ENCODE assay signal across 11 cellular contexts in genomic region chr3:112042842-112043280, GRCh38. TPM values are rescaled to one million over a fixed set of nuclear protein-coding genes. Genes with fewer than 3 reads are reported as not detected.
DNase-seq lines count a peak whose midpoint lies in the region; ATAC-seq, FAIRE-seq and TF ChIP-seq lines count a peak whose summit lies in the region.
"Had no signal": no experiment of that assay in that cellular context is flagged by ENCODE, and none has a peak within 500 bp of the region (broad histone marks: within the 10 kb centered on the region; RNA-seq: fewer than 3 reads in every experiment).

No MANE protein-coding gene starts in this region.

- no peak overlapping the region for H3K9ac ChIP-seq in GM12878 (ENCODE audit: control insufficient read depth, insufficient read depth, low read length)

- SMC1A ChIA-PET in GM12878 (lab: Charles Lee; ENCODE audit: uncharacterized antibody, unreplicated experiment): interaction anchor here (0.8 to 5.7 kb wide), 10 partner anchors 11 to 328 kb away, joined by 3 to 48 read pairs (median 6); no protein-coding TSS in a partner anchor

- H4K20me1 ChIP-seq in GM12878 (ENCODE audit: control insufficient read depth, insufficient read depth) (no peaks in the 10 kb centered on the region), osteoblast (ENCODE audit: insufficient read depth, low read length) (no peaks in the 10 kb centered on the region)

- H3K79me2 ChIP-seq in GM12878 (ENCODE audit: control insufficient read depth, insufficient read depth, low read length) (no peaks in the 10 kb centered on the region), osteoblast (ENCODE audit: insufficient read depth, low read length) (no peaks in the 10 kb centered on the region)

- H3K27me3 ChIP-seq in GM12878 (replicated peaks in 1 of 2; ENCODE audit: control insufficient read depth in 2 of 2, insufficient read depth in 2 of 2, low read length in 1 of 2): peaks cover 0 to 6% of the 10 kb centered on the region in 2 experiments; a peak in 1 of 4 replicates
- no peaks in the 10 kb centered on the region for H3K27me3 ChIP-seq in osteoblast (ENCODE audit: insufficient read depth, low read length)
- H3K27me3 ChIP-seq in dorsolateral prefrontal cortex: no peaks in the 10 kb centered on the region

- H3K4me1 ChIP-seq in GM12878 (ENCODE audit: control insufficient read depth, insufficient read depth, low read length): no peaks in the 10 kb centered on the region
- peaks cover 3% of the 10 kb centered on the region for H3K4me1 ChIP-seq in osteoblast (ENCODE audit: insufficient read depth, low read length)

- no peak for TF ChIP-seq RAD21 in GM12878 (IDR thresholded peaks at IDR 0.05; ENCODE audit: insufficient read depth, low read depth, low read length)

- H3K27ac ChIP-seq in GM12878 (ENCODE audit: control insufficient read depth, insufficient read depth) (no peak overlapping the region), osteoblast (ENCODE audit: low read depth, low read length) (no peak overlapping the region), dorsolateral prefrontal cortex (no peak overlapping the region)
- H3K27ac ChIP-seq: 22Rv1 had no signal

- no peak for FAIRE-seq in GM12878 (lab: Jason Lieb, UNC)

- no TSS peak for BruUV-seq in GM12878 (replicated peaks; lab: Mats Ljungman, UMichigan)

- H3K4me3 ChIP-seq in GM12878 (no peak overlapping the region), osteoblast (ENCODE audit: insufficient read depth, low read length) (no peak overlapping the region), dorsolateral prefrontal cortex (peak overlapping the region in 2 of 59 donors; percentile 37 to 50)

- TF ChIP-seq CTCF in GM12878 (IDR thresholded peaks at IDR 0.05 in 2 of 3, conservative IDR thresholded peaks at IDR 0.05 in 1 of 3; ENCODE audit: control insufficient read depth in 2 of 3, extremely low read depth in 1 of 3, insufficient read depth in 1 of 3, low read depth in 3 of 3, low read length in 3 of 3) (no peak), osteoblast (IDR thresholded peaks at IDR 0.05; ENCODE audit: extremely low read depth, low read depth, low read length) (no peak), dorsolateral prefrontal cortex (IDR thresholded peaks at IDR 0.05 in 54 of 56, conservative IDR thresholded peaks at IDR 0.05 in 2 of 56; ENCODE audit: low read depth in 1 of 56, partially characterized antibody in 56 of 56) (no peak)

- POLR2A ChIA-PET in GM12878 (lab: Charles Lee): no interaction called here

- H3K36me3 ChIP-seq in GM12878 (ENCODE audit: control insufficient read depth in 2 of 2, insufficient read depth in 2 of 2, low read length in 1 of 2) (no peaks in the 10 kb centered on the region), osteoblast (ENCODE audit: insufficient read depth, low read length) (no peaks in the 10 kb centered on the region)

- in situ Hi-C loops in GM12878 (cut with MboI): no loop called here

- intact Hi-C loops in GM12878 (cut with micrococcal nuclease; ENCODE audit: unreplicated experiment): loop anchor here (1.0 to 10.0 kb wide), 4 partner anchors 30 to 328 kb away; no protein-coding TSS in a partner anchor
- intact Hi-C loops in dorsolateral prefrontal cortex (cut with DNase I): loop anchor here (5.0 kb wide), 3 partner anchors 46 to 326 kb away; partner anchors contain the start of genes ABHD10 (in 1 of the 2) and TAGLN3 (in 1 of the 2)

- DNase-seq in NCI-H1694 (lab: John Stamatoyannopoulos, UW): peak; percentile 5
- DNase-seq in NCI-H1694 treated with DMSO at 0.1 percent for 48 hours (lab: John Stamatoyannopoulos, UW): no peak
- DNase-seq in NCI-H2107 treated with DMSO at 0.1 percent for 48 hours (lab: John Stamatoyannopoulos, UW; ENCODE audit: unreplicated experiment): peak; percentile 99
- DNase-seq in GM12878 (ENCODE audit: low read depth, low spot score): no peak
- DNase-seq in osteoblast (ENCODE audit: insufficient read length, low spot score, missing footprints): no peak
- DNase-seq in germinal center (ENCODE audit: low spot score): no peak
- no peak for DNase-seq in dorsolateral prefrontal cortex
- DNase-seq in ureter (ENCODE audit: low spot score): no peak

- no peak for TF ChIP-seq POLR2A in GM12878 (IDR thresholded peaks at IDR 0.05; ENCODE audit: low read depth, low read length)

- no peaks in the 10 kb centered on the region for H3K9me3 ChIP-seq in GM12878 (replicated peaks; ENCODE audit: control insufficient read depth, insufficient read depth, low read length)
- no peaks in the 10 kb centered on the region for H3K9me3 ChIP-seq in osteoblast (ENCODE audit: low read depth, low read length)

- H2AFZ ChIP-seq in GM12878 (ENCODE audit: control insufficient read depth, low read depth, low read length): no peak overlapping the region
- H2AFZ ChIP-seq in osteoblast (ENCODE audit: low read length): peak overlapping the region; percentile 88

- 48% methylated on average over 6 of the region's 6 CpGs for WGBS in GM12878 (ENCODE audit: insufficient coverage, insufficient replicate concordance, low lambda C conversion rate, missing lambda C conversion rate)

- H3K4me2 ChIP-seq in GM12878 (ENCODE audit: control insufficient read depth, insufficient read depth) (no peak overlapping the region), osteoblast (ENCODE audit: insufficient read depth, low read length) (no peak overlapping the region)

- CTCF ChIA-PET in GM12878 (lab: Yijun Ruan, JAX): interaction anchor here (0.6 to 4.4 kb wide), 34 partner anchors 8 to 373 kb away, joined by 3 to 99 read pairs (median 5); partner anchors contain the start of genes ABHD10, TAGLN3 and TMPRSS7

- 0 out of 3 replicates have a peak, but pooled peaks have one; percentile 14 for ATAC-seq in GM12878

- RAD21 ChIA-PET in GM12878 (lab: Charles Lee; ENCODE audit: unreplicated experiment): interaction anchor here (0.6 to 3.0 kb wide), 14 partner anchors 9 to 325 kb away, joined by 3 to 21 read pairs (median 4); partner anchors contain the start of gene ABHD10

- TF ChIP-seq EP300 in GM12878 (IDR thresholded peaks at IDR 0.05; ENCODE audit: borderline replicate concordance in 1 of 2, control insufficient read depth in 1 of 2, low read depth in 2 of 2, low read length in 2 of 2): no peak

RNA-seq across cellular contexts. Expression of gene TMPRSS7, which starts 8.3 kb away (rescaled TPM):
- not detected in 2 replicates for total RNA-seq in GM12878 (2013; cell fraction: nucleolus; rRNA removed)
- total RNA-seq in GM12878 (2014; rRNA removed) (not detected in 2 replicates), GM12878 (2014; rRNA removed; fragmentation: Illumina TruSeq; extraction: Trizol) (not detected in 2 replicates), GM12878 (2021) (not detected in 2 replicates), osteoblast (not detected in 2 replicates), dorsolateral prefrontal cortex (1 to 10 TPM in 4 of 120 experiments, under 1 TPM in 60, not detected in 56; 0.18 to 2.5 (median 0.37) TPM), ureter (0.21 TPM)
- not detected for polyA plus RNA-seq in GM12878 (2011; ENCODE audit: low read depth)
- polyA plus RNA-seq in GM12878 (2011; rRNA removed) (not detected in 2 replicates), GM12878 (2014; fragmentation: Illumina TruSeq; extraction: Trizol) (not detected in 2 replicates), GM12878 (2014; fragmentation: Nextera tagmentation; extraction: Ambion mirVana) (under 1 TPM in 1 of 2 experiments, not detected in 1; 0.03 TPM), GM12878 (2014; rRNA removed) (not detected in 2 replicates), GM12878 (2016; fragmentation: Nextera tagmentation; extraction: Ambion mirVana) (not detected)
- polyA plus RNA-seq in GM12878 (2011; cell fraction: cytosol; rRNA removed): not detected in 2 replicates
- polyA plus RNA-seq in GM12878 (2011; cell fraction: nucleus; rRNA removed): 0.04 TPM in 1 of 2 replicates, not detected in the other
- polyA plus RNA-seq in GM12878 (2012): not detected in 2 replicates
- polyA minus RNA-seq in GM12878 (2011; rRNA and poly(A)+ RNA removed): not detected in 2 replicates
- polyA minus RNA-seq in GM12878 (2011; cell fraction: cytosol; rRNA and poly(A)+ RNA removed): not detected in 2 replicates
- not detected in 2 replicates for polyA minus RNA-seq in GM12878 (2011; cell fraction: nucleus; rRNA and poly(A)+ RNA removed)
- total RNA-seq: left lobe of liver had no signal

RNA-seq across cellular contexts. Expression of gene C3orf52, which starts 43.3 kb away (rescaled TPM):
- 52.9 TPM in 2 replicates for total RNA-seq in GM12878 (2013; cell fraction: nucleolus; rRNA removed)
- total RNA-seq in GM12878 (2014; rRNA removed) (0.45 and 0.71 TPM in 2 replicates), GM12878 (2014; rRNA removed; fragmentation: Illumina TruSeq; extraction: Trizol) (0.54 and 0.55 TPM in 2 replicates), GM12878 (2021) (0.15 and 0.19 TPM in 2 replicates), osteoblast (3.5 and 4.0 TPM in 2 replicates), dorsolateral prefrontal cortex (1 to 10 TPM in 89 of 120 experiments, under 1 TPM in 31; 0.30 to 4.1 (median 1.5) TPM), ureter (50.2 TPM)
- 2.1 TPM for polyA plus RNA-seq in GM12878 (2011; ENCODE audit: low read depth)
- polyA plus RNA-seq in GM12878 (2011; rRNA removed) (1.9 and 2.3 TPM in 2 replicates), GM12878 (2014; fragmentation: Illumina TruSeq; extraction: Trizol) (0.21 and 0.29 TPM in 2 replicates), GM12878 (2014; fragmentation: Nextera tagmentation; extraction: Ambion mirVana) (1 to 10 TPM in 1 of 2 experiments, under 1 TPM in 1; 0.93 to 1.1 TPM), GM12878 (2014; rRNA removed) (0.24 and 0.53 TPM in 2 replicates), GM12878 (2016; fragmentation: Nextera tagmentation; extraction: Ambion mirVana) (1 to 10 TPM; 1.8 TPM)
- 0.80 and 1.2 TPM in 2 replicates for polyA plus RNA-seq in GM12878 (2011; cell fraction: cytosol; rRNA removed)
- polyA plus RNA-seq in GM12878 (2011; cell fraction: nucleus; rRNA removed): 2.3 and 4.2 TPM in 2 replicates
- 2.4 and 4.8 TPM in 2 replicates for polyA plus RNA-seq in GM12878 (2012)
- polyA minus RNA-seq in GM12878 (2011; rRNA and poly(A)+ RNA removed): 4.0 and 7.6 TPM in 2 replicates
- polyA minus RNA-seq in GM12878 (2011; cell fraction: cytosol; rRNA and poly(A)+ RNA removed): 0.67 and 0.94 TPM in 2 replicates
- 9.3 and 9.6 TPM in 2 replicates for polyA minus RNA-seq in GM12878 (2011; cell fraction: nucleus; rRNA and poly(A)+ RNA removed)

RNA-seq across cellular contexts. Expression of gene TAGLN3, which starts 44.1 kb away (rescaled TPM):
- 0.76 and 1.1 TPM in 2 replicates for total RNA-seq in GM12878 (2013; cell fraction: nucleolus; rRNA removed)
- total RNA-seq in GM12878 (2014; rRNA removed) (0.23 TPM in 1 of 2 replicates, not detected in the other), GM12878 (2014; rRNA removed; fragmentation: Illumina TruSeq; extraction: Trizol) (not detected in 2 replicates), GM12878 (2021) (not detected in 2 replicates), osteoblast (not detected in 2 replicates), dorsolateral prefrontal cortex (100 to 1,000 TPM in 119 of 120 experiments, 10 to 100 TPM in 1; 97.9 to 571 (median 378) TPM), ureter (not detected)
- not detected for polyA plus RNA-seq in GM12878 (2011; ENCODE audit: low read depth)
- polyA plus RNA-seq in GM12878 (2011; rRNA removed) (0.46 and 0.53 TPM in 2 replicates), GM12878 (2014; fragmentation: Illumina TruSeq; extraction: Trizol) (0.07 TPM in 1 of 2 replicates, not detected in the other), GM12878 (2014; fragmentation: Nextera tagmentation; extraction: Ambion mirVana) (under 1 TPM in 1 of 2 experiments, not detected in 1; 0.07 TPM), GM12878 (2014; rRNA removed) (0.06 TPM in 1 of 2 replicates, not detected in the other), GM12878 (2016; fragmentation: Nextera tagmentation; extraction: Ambion mirVana) (under 1 TPM; 0.12 to 0.19 TPM)
- polyA plus RNA-seq in GM12878 (2011; cell fraction: cytosol; rRNA removed): 0.27 and 0.45 TPM in 2 replicates
- polyA plus RNA-seq in GM12878 (2011; cell fraction: nucleus; rRNA removed): 0.34 and 0.66 TPM in 2 replicates
- polyA plus RNA-seq in GM12878 (2012): 0.13 TPM in 1 of 2 replicates, not detected in the other
- polyA minus RNA-seq in GM12878 (2011; rRNA and poly(A)+ RNA removed): 0.26 and 0.37 TPM in 2 replicates
- polyA minus RNA-seq in GM12878 (2011; cell fraction: cytosol; rRNA and poly(A)+ RNA removed): not detected in 2 replicates
- polyA minus RNA-seq in GM12878 (2011; cell fraction: nucleus; rRNA and poly(A)+ RNA removed): not detected in 2 replicates
- total RNA-seq: left lobe of liver, NCI-H460 had no signal

Comparison
In these comparisons a context has a peak if more than half of its experiments do, and no peak if none do; other contexts are left out.
1. DNase-seq: peak in NCI-H1694 (single experiment) and NCI-H2107 treated with DMSO at 0.1 percent for 48 hours (single experiment); none in NCI-H1694 treated with DMSO at 0.1 percent for 48 hours (single experiment), GM12878 (single experiment), osteoblast (single experiment), germinal center (single experiment), dorsolateral prefrontal cortex (0 of 10) and ureter (single experiment).
2. RNA of gene TAGLN3, which starts 44.1 kb away (total RNA-seq): 97.9 to 571 TPM in dorsolateral prefrontal cortex; 0.23 to 1.1 TPM in GM12878, not detected in osteoblast and not detected in ureter (single experiment); every median in the first group is over 10 times any median in the second.